ENCODE assay signal across 10 cellular contexts in the genomic region with DNA sequence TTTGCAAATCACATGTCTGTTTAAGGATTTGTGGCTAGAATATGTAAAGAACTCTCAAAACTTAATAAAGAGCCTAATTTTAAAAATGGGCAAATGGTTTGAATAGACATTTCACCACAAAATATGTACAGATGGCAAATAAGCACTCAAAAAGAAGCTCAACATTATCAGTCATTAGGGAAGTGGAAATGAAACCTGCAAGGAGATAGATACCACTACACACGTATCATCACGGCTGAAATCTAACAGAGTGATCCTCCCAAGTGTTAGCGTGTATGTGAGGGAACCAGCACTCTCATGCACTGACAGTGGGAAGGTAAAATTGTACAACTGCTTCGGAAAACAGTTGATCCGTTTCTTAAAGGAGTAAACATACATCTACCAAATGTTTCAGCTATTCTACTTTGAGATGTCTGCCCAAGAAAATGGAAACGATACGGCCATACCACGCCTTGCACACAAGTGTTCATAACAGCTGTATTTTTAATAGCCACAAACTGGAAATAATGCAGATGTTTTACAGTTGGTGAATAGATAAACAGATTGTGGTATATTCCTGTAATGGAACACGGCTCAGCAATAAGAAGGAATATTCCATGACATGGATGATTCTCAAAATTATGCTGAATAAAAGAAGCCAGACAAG. TPM values are rescaled to one million over a fixed set of nuclear protein-coding genes. Genes with fewer than 3 reads are reported as not detected.
DNase-seq lines count a peak whose midpoint lies in the region; ATAC-seq and TF ChIP-seq lines count a peak whose summit lies in the region.
"Had no signal": no experiment of that assay in that cellular context is flagged by ENCODE, and none has a peak within 500 bp of the region (broad histone marks: within the 10 kb centered on the region; RNA-seq: fewer than 3 reads in every experiment).

No MANE protein-coding gene starts in this region.

- intact Hi-C loops in Calu3 (cut with micrococcal nuclease; ENCODE audit: unreplicated experiment): no loop called here

- in situ Hi-C loops in brain microvascular endothelial cell (cut with HindIII; ENCODE audit: low pct_ligation_motif_present, low sequenced_read_pairs): no loop called here

- H3K27ac ChIP-seq in brain microvascular endothelial cell: no peak overlapping the region
- H3K27ac ChIP-seq: HL-60 had no signal

- DNase-seq in brain microvascular endothelial cell: no peak
- DNase-seq in Calu3: no peak
- no peak for DNase-seq in dedifferentiated amniotic fluid mesenchymal stem cell (ENCODE audit: extremely low spot score)
- no peak for DNase-seq in mesothelial cell of epicardium (ENCODE audit: low spot score in 2 of 2, unreplicated experiment in 2 of 2)
- DNase-seq: Right ventricle myocardium superior had no signal

- no peak overlapping the region for H3K4me3 Mint-ChIP-seq in Calu3 (ENCODE audit: low read depth, unreplicated experiment)
- no peak overlapping the region for H3K4me3 Mint-ChIP-seq in mesothelial cell of epicardium

- no TSS peak for BruUV-seq in Calu3 (replicated peaks; lab: Mats Ljungman, UMichigan)

- no peaks in the 10 kb centered on the region for H3K4me1 Mint-ChIP-seq in Calu3 (ENCODE audit: low read depth, unreplicated experiment)
- peaks cover 25% of the 10 kb centered on the region for H3K4me1 Mint-ChIP-seq in mesothelial cell of epicardium

- H3K27me3 Mint-ChIP-seq in Calu3 (ENCODE audit: unreplicated experiment) (peaks cover 43% of the 10 kb centered on the region), mesothelial cell of epicardium (ENCODE audit: low read depth) (peaks cover 23% of the 10 kb centered on the region)

- no peaks in the 10 kb centered on the region for H3K9me3 Mint-ChIP-seq in Calu3 (ENCODE audit: low read depth, unreplicated experiment)
- H3K9me3 Mint-ChIP-seq in mesothelial cell of epicardium: no peaks in the 10 kb centered on the region

- H3K36me3 Mint-ChIP-seq in Calu3 (ENCODE audit: insufficient read depth, unreplicated experiment): no peaks in the 10 kb centered on the region
- no peaks in the 10 kb centered on the region for H3K36me3 Mint-ChIP-seq in mesothelial cell of epicardium

- H3K27ac Mint-ChIP-seq in Calu3 (ENCODE audit: unreplicated experiment) (no peak overlapping the region), mesothelial cell of epicardium (no peak overlapping the region)

- H3K4me3 ChIP-seq in brain microvascular endothelial cell (ENCODE audit: low read depth, low read length): no peak overlapping the region

- H3K27me3 ChIP-seq in brain microvascular endothelial cell (replicated peaks): no peaks in the 10 kb centered on the region

- H3K36me3 ChIP-seq in brain microvascular endothelial cell (replicated peaks): no peaks in the 10 kb centered on the region

- CTCF ChIA-PET in Calu3 (lab: Charles Lee): no interaction called here

- TF ChIP-seq CTCF in brain microvascular endothelial cell (IDR thresholded peaks at IDR 0.05; ENCODE audit: low read depth, low read length, missing control alignments): no peak
- no peak for TF ChIP-seq CTCF in Calu3 (IDR thresholded peaks at IDR 0.05; ENCODE audit: unreplicated experiment)
- no peak for TF ChIP-seq CTCF in mesothelial cell of epicardium (IDR thresholded peaks at IDR 0.05; ENCODE audit: unreplicated experiment)

- ATAC-seq in GM19324 (IDR thresholded peaks at IDR 0.05; ENCODE audit: low FRiP score, unreplicated experiment) (peak; percentile 95), HG02678 (IDR thresholded peaks at IDR 0.05; ENCODE audit: unreplicated experiment) (peak; percentile 99), HG03469 (IDR thresholded peaks at IDR 0.05; ENCODE audit: unreplicated experiment) (peak; percentile 100)
- ATAC-seq: left lobe of liver had no signal

RNA-seq across cellular contexts. Expression of a gene that starts 14.5 kb away (rescaled TPM):
- total RNA-seq in Calu3 (2022) (17.7 and 19.6 TPM in 2 replicates), mesothelial cell of epicardium (88.6 to 95.9 TPM (median 94.7 TPM) in 3 replicates)
